Comparison of ENCODE assay signal across 7 cellular contexts in the genomic region with DNA sequence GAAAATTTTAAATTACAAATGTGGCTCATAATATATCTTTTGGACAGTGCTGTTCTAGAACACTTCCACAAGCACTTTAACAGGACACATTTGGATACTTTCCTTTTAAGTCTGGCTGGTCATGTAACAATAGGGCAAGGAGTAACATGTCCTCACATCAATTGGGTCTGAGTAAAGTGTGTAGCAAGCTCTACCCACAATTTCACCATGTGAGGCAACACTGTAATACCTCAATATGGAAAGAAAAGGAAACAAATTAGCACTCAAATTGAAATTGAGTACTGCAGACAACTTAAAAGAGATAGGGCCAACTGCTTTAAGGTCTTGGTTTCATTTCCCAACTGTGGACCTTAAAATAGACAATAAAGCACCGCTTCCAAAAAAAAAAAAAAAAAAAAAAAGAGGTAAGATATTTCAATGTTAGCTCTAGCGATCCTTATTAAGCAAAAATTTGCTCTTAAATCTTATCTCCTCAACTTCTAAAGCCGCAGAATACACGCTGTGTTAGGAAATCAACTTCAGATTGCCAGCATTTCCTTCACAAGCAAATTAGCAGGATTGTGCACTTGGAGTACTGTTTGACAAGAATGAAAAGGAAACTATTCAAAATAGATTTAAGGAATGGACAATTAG. TPM values are rescaled to one million over a fixed set of nuclear protein-coding genes. Genes with fewer than 3 reads are reported as not detected.
DNase-seq lines count a peak whose midpoint lies in the region; ATAC-seq and TF ChIP-seq lines count a peak whose summit lies in the region.

No MANE protein-coding gene starts in this region.

- H3K27me3 ChIP-seq in liver (ENCODE audit: control insufficient read depth in 4 of 4, insufficient read depth in 4 of 4, low read length in 3 of 4) (no peaks in the 10 kb centered on the region), upper lobe of right lung (no peaks in the 10 kb centered on the region)

- intact Hi-C loops in upper lobe of right lung (cut with DNase I), result no loop called here

- peak; percentile 7 for ATAC-seq in upper lobe of right lung
- ATAC-seq in GM21825 (IDR thresholded peaks at IDR 0.05; ENCODE audit: unreplicated experiment), result no peak

- DNase-seq in LHCN-M2 (ENCODE audit: low read depth) (peak; percentile 34), amniotic epithelial cell (ENCODE audit: low read depth) (peak; percentile 78), upper lobe of right lung (no peak)
- no peak for DNase-seq in effector CD4-positive, alpha-beta T cell

- H3K9ac ChIP-seq in liver (ENCODE audit: low read depth in 1 of 2, low read length in 2 of 2), result no peak overlapping the region

- H3K27ac ChIP-seq in liver (ENCODE audit: low read depth in 1 of 2, low read length in 2 of 2) (no peak overlapping the region), upper lobe of right lung (peak overlapping the region; percentile 75)

- peaks cover 0 to 4% (median 1%) of the 10 kb centered on the region in 4 donors for H3K4me1 ChIP-seq in liver (ENCODE audit: control insufficient read depth in 4 of 4, insufficient read depth in 4 of 4, low read length in 3 of 4)
- peaks cover 3% of the 10 kb centered on the region for H3K4me1 ChIP-seq in upper lobe of right lung

- H3K36me3 ChIP-seq in liver (ENCODE audit: control insufficient read depth in 4 of 4, insufficient read depth in 3 of 4, low read depth in 1 of 4, low read length in 3 of 4) (no peaks in the 10 kb centered on the region), upper lobe of right lung (no peaks in the 10 kb centered on the region)

- peak in 1 of 2 donors; percentile 16 for TF ChIP-seq RAD21 in liver (IDR thresholded peaks at IDR 0.05)

- WGBS in liver, result 5% methylated on average over 4 of the region's 4 CpGs

- H3K9me3 ChIP-seq in liver (ENCODE audit: control insufficient read depth in 4 of 4, low read length in 3 of 4) (no peaks in the 10 kb centered on the region), upper lobe of right lung (no peaks in the 10 kb centered on the region)

- TF ChIP-seq CTCF in liver (IDR thresholded peaks at IDR 0.05; ENCODE audit: low read depth, low read length, missing input control), result no peak
- no peak for TF ChIP-seq CTCF in upper lobe of right lung (IDR thresholded peaks at IDR 0.05)

- H3K4me3 ChIP-seq in GM08714 (ENCODE audit: low read length) (peak overlapping the region; percentile 96), liver (ENCODE audit: low read depth in 1 of 3, low read length in 3 of 3) (peak overlapping the region in 2 of 3 donors; percentile 67 to 84), upper lobe of right lung (peak overlapping the region; percentile 63)

TF ChIP-seq in liver, 16 proteins besides CTCF, POLR2A, EP300 and RAD21:
- no peak for TF ChIP-seq SP1 (IDR thresholded peaks at IDR 0.05)
- peak in 1 of 2 donors; percentile 50 for TF ChIP-seq HNF4A (conservative IDR thresholded peaks at IDR 0.05)
- TF ChIP-seq ZBTB33 (IDR thresholded peaks at IDR 0.05), result no peak
- no peak for TF ChIP-seq RXRA (IDR thresholded peaks at IDR 0.05)
- TF ChIP-seq NR2F2 (IDR thresholded peaks at IDR 0.05), result no peak
- TF ChIP-seq TAF1 (conservative IDR thresholded peaks at IDR 0.05), result no peak
- no peak for TF ChIP-seq YY1 (IDR thresholded peaks at IDR 0.05)
- no peak for TF ChIP-seq JUND (IDR thresholded peaks at IDR 0.05)
- TF ChIP-seq GABPA (IDR thresholded peaks at IDR 0.05 in 1 of 2, conservative IDR thresholded peaks at IDR 0.05 in 1 of 2), result no peak

RNA-seq across cellular contexts. Expression of gene CASK, which starts 1.7 kb away (rescaled TPM):
- total RNA-seq in LHCN-M2 (2014; rRNA removed), result 23.7 and 26.4 TPM in 2 replicates
- polyA plus RNA-seq in LHCN-M2 (2012), result 9.5 TPM
- total RNA-seq in liver, result 10 to 100 TPM in 1 of 2 donors, 1 to 10 TPM in 1; 8.6 to 14.8 TPM
- 1 to 10 TPM; 3.6 to 3.9 TPM for polyA plus RNA-seq in liver
- total RNA-seq in upper lobe of right lung, result 60.4 TPM

Comparison
In these comparisons a context has a peak if more than half of its experiments do, and no peak if none do; other contexts are left out.
1. DNase-seq: peak in LHCN-M2 (single experiment) and amniotic epithelial cell (single experiment); none in upper lobe of right lung (single experiment) and effector CD4-positive, alpha-beta T cell (single experiment).
2. Peak in every context shown above with its lines, with median percentiles within 50 percentile points of each other: H3K4me3 ChIP-seq.